8 cellular contexts compared by ENCODE assay signal in genomic region chr1:65059930-65060538, GRCh38.
A peak's percentile ranks its signal among the peaks of the same experiment; 100 is the strongest.
DNase-seq lines count a peak whose midpoint lies in the region; ATAC-seq and TF ChIP-seq lines count a peak whose summit lies in the region.

No MANE protein-coding gene starts in this region.

- H3K4me3 ChIP-seq in dorsolateral prefrontal cortex: peak overlapping the region in 6 of 59 donors; percentile 1 to 14 (median 6)
- no peak overlapping the region for H3K4me3 ChIP-seq in effector memory CD4-positive, alpha-beta T cell (ENCODE audit: insufficient read depth, low read depth, low read length, poor library complexity, severe bottlenecking)

- H3K27me3 Mint-ChIP-seq in naive B cell: no peaks in the 10 kb centered on the region
- no peaks in the 10 kb centered on the region for H3K27me3 Mint-ChIP-seq in activated CD4-positive, alpha-beta memory T cell treated with anti-CD3 and anti-CD28 coated beads for 36 hours

- H3K27me3 ChIP-seq in dorsolateral prefrontal cortex: no peaks in the 10 kb centered on the region
- no peaks in the 10 kb centered on the region for H3K27me3 ChIP-seq in effector memory CD4-positive, alpha-beta T cell (replicated peaks; ENCODE audit: control insufficient read depth, insufficient read depth, low read length, poor library complexity, severe bottlenecking)

- H3K9me3 Mint-ChIP-seq in naive B cell: no peaks in the 10 kb centered on the region
- H3K9me3 Mint-ChIP-seq in activated CD4-positive, alpha-beta memory T cell treated with anti-CD3 and anti-CD28 coated beads for 36 hours: no peaks in the 10 kb centered on the region

- intact Hi-C loops in dorsolateral prefrontal cortex (cut with DNase I): loop anchor here (10.0 kb wide), 4 partner anchors 315 to 1865 kb away; partner anchors contain the start of genes DNAI4 (in 1 of the 2), LEPR (in 1 of the 2), LEPROT (in 1 of the 2) and MIER1 (in 1 of the 2)
- intact Hi-C loops in activated CD4-positive, alpha-beta memory T cell treated with anti-CD3 and anti-CD28 coated beads for 36 hours (cut with micrococcal nuclease): loop anchor here (1.0 to 10.0 kb wide), 7 partner anchors 87 to 1875 kb away; partner anchors contain the start of genes AK4, EFCAB7 and ITGB3BP

- DNase-seq in NCI-H82 (lab: John Stamatoyannopoulos, UW) (peak; percentile 37), NCI-H82 treated with DMSO at 0.1 percent for 48 hours (lab: John Stamatoyannopoulos, UW; ENCODE audit: unreplicated experiment) (no peak), NCI-H2227 treated with DMSO at 0.1 percent for 48 hours (lab: John Stamatoyannopoulos, UW) (peak; percentile 21), dorsolateral prefrontal cortex (no peak), naive B cell (peak; percentile 25)
- no peak for DNase-seq in effector memory CD4-positive, alpha-beta T cell
- DNase-seq in activated CD4-positive, alpha-beta memory T cell treated with anti-CD3 and anti-CD28 coated beads for 36 hours: no peak

- peaks cover 6% of the 10 kb centered on the region for H3K4me1 ChIP-seq in effector memory CD4-positive, alpha-beta T cell (ENCODE audit: control insufficient read depth, insufficient read depth, low read length, poor library complexity, severe bottlenecking)

- peaks cover 30% of the 10 kb centered on the region for H3K36me3 ChIP-seq in effector memory CD4-positive, alpha-beta T cell (ENCODE audit: control insufficient read depth, insufficient read depth, low read length)

- peaks cover 34 to 49% (median 46%) of the 10 kb centered on the region in 3 donors for H3K4me1 Mint-ChIP-seq in naive B cell
- H3K4me1 Mint-ChIP-seq in activated CD4-positive, alpha-beta memory T cell treated with anti-CD3 and anti-CD28 coated beads for 36 hours (ENCODE audit: low read depth): peaks cover 45% of the 10 kb centered on the region

- H3K36me3 Mint-ChIP-seq in naive B cell: peaks cover 6 to 14% of the 10 kb centered on the region in 2 donors
- peaks cover 7% of the 10 kb centered on the region for H3K36me3 Mint-ChIP-seq in activated CD4-positive, alpha-beta memory T cell treated with anti-CD3 and anti-CD28 coated beads for 36 hours

- no peaks in the 10 kb centered on the region for H3K9me3 ChIP-seq in effector memory CD4-positive, alpha-beta T cell (ENCODE audit: control insufficient read depth, low read length)

- H3K4me3 Mint-ChIP-seq in naive B cell: peak overlapping the region in 3 of 8 donors; percentile 32 to 53 (median 45)
- no peak overlapping the region for H3K4me3 Mint-ChIP-seq in activated CD4-positive, alpha-beta memory T cell treated with anti-CD3 and anti-CD28 coated beads for 36 hours

- TF ChIP-seq CTCF in dorsolateral prefrontal cortex (IDR thresholded peaks at IDR 0.05 in 54 of 56, conservative IDR thresholded peaks at IDR 0.05 in 2 of 56; ENCODE audit: low read depth in 1 of 56, partially characterized antibody in 56 of 56): peak; percentile 44 to 84 (median 70)

- CTCF ChIA-PET in activated CD4-positive, alpha-beta memory T cell treated with anti-CD3 and anti-CD28 coated beads for 36 hours (lab: Charles Lee): interaction anchor here (0.6 to 1.0 kb wide), 7 partner anchors 14 to 459 kb away, joined by 3 to 5 read pairs (median 3); no protein-coding TSS in a partner anchor

- POLR2A ChIA-PET in activated CD4-positive, alpha-beta memory T cell treated with anti-CD3 and anti-CD28 coated beads for 36 hours (lab: Charles Lee): no interaction called here

- H3K27ac Mint-ChIP-seq in naive B cell: peak overlapping the region in 1 of 6 donors; percentile 67
- no peak overlapping the region for H3K27ac Mint-ChIP-seq in activated CD4-positive, alpha-beta memory T cell treated with anti-CD3 and anti-CD28 coated beads for 36 hours

- peak; percentile 20 to 50 for ATAC-seq in naive B cell (ENCODE audit: low read depth in 2 of 2)
- no peak for ATAC-seq in HG02623 (IDR thresholded peaks at IDR 0.05; ENCODE audit: unreplicated experiment)

- peak overlapping the region in 17 of 59 donors; percentile 2 to 64 (median 27) for H3K27ac ChIP-seq in dorsolateral prefrontal cortex
- no peak overlapping the region for H3K27ac ChIP-seq in effector memory CD4-positive, alpha-beta T cell (ENCODE audit: insufficient read depth, low read length, poor library complexity, severe bottlenecking)

Comparison
In these comparisons a context has a peak if more than half of its experiments do, and no peak if none do; other contexts are left out.
1. DNase-seq: peak in NCI-H82 (single experiment), NCI-H2227 treated with DMSO at 0.1 percent for 48 hours (single experiment) and naive B cell (single experiment); none in NCI-H82 treated with DMSO at 0.1 percent for 48 hours (single experiment), dorsolateral prefrontal cortex (0 of 10), effector memory CD4-positive, alpha-beta T cell (0 of 3) and activated CD4-positive, alpha-beta memory T cell treated with anti-CD3 and anti-CD28 coated beads for 36 hours (single experiment).